Comparison of ENCODE assay signal across 7 cellular contexts in the genomic region with DNA sequence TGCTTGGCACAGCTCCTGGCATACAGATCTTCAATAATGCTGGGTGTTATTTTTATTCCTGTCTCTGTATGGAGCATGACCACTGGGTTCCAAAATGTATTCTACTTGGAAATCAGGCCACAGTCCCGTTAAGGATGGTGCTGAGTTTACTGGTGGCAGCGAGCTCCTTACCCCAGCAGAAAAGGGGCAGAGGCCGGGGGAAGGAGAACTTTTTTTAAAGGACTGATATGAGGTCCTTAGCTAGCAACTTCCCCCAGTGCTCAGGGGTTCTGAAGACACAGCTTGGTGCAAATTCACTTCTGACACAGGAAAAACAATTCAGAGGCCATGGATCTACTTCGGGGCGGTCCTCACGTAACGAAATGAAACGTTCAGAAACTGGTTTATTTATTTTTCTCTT. TPM values are rescaled to one million over a fixed set of nuclear protein-coding genes. Genes with fewer than 3 reads are reported as not detected.
DNase-seq lines count a peak whose midpoint lies in the region; ATAC-seq and TF ChIP-seq lines count a peak whose summit lies in the region.

No MANE protein-coding gene starts in this region.

- peak overlapping the region; percentile 97 for H3K4me2 ChIP-seq in OCI-LY1 (ENCODE audit: low read length)

- H3K4me3 Mint-ChIP-seq in effector memory CD8-positive, alpha-beta T cell: peak overlapping the region; percentile 88
- peak overlapping the region; percentile 95 for H3K4me3 Mint-ChIP-seq in neural crest cell

- no peaks in the 10 kb centered on the region for H3F3A ChIP-seq in OCI-LY1 (ENCODE audit: insufficient read depth, low read length)

- no peaks in the 10 kb centered on the region for H3K27me3 ChIP-seq in OCI-LY1 (ENCODE audit: insufficient read depth, low read length)

- H3K9me2 ChIP-seq in OCI-LY1 (ENCODE audit: low read depth, low read length): no peaks in the 10 kb centered on the region

- peak overlapping the region; percentile 90 for H3K9ac ChIP-seq in OCI-LY1 (ENCODE audit: low read length)

- H3K4me1 ChIP-seq in OCI-LY1 (ENCODE audit: insufficient read depth, low read length, severe bottlenecking): peaks cover 20% of the 10 kb centered on the region

- peak overlapping the region; percentile 96 to 97 for H3K27ac Mint-ChIP-seq in effector memory CD8-positive, alpha-beta T cell
- peak overlapping the region; percentile 92 for H3K27ac Mint-ChIP-seq in neural crest cell (ENCODE audit: unreplicated experiment)

- no peaks in the 10 kb centered on the region for H4K20me1 ChIP-seq in OCI-LY1 (ENCODE audit: insufficient read depth, low read length)

- ATAC-seq in GM18873 (IDR thresholded peaks at IDR 0.05; ENCODE audit: low FRiP score, unreplicated experiment) (peak; percentile 2), HG03039 (IDR thresholded peaks at IDR 0.05; ENCODE audit: unreplicated experiment) (no peak)
- no peak for ATAC-seq in effector memory CD8-positive, alpha-beta T cell (replicated peaks)

- no peaks in the 10 kb centered on the region for H3K27me3 Mint-ChIP-seq in effector memory CD8-positive, alpha-beta T cell
- no peaks in the 10 kb centered on the region for H3K27me3 Mint-ChIP-seq in neural crest cell (ENCODE audit: low read depth)

- peaks cover 5% of the 10 kb centered on the region; the same call in 1 of the 2 replicates for H3K79me2 ChIP-seq in OCI-LY1 (ENCODE audit: insufficient read depth, low read length)

- H3K27ac ChIP-seq in OCI-LY1 (ENCODE audit: low read depth, low read length, poor library complexity, severe bottlenecking): no peak overlapping the region

- TF ChIP-seq CTCF in OCI-LY1 (IDR thresholded peaks at IDR 0.05; ENCODE audit: low read length): no peak
- TF ChIP-seq CTCF in neural crest cell (conservative IDR thresholded peaks at IDR 0.05): no peak

- peak in 1 of 3 experiments; percentile 2 for DNase-seq in effector memory CD8-positive, alpha-beta T cell
- DNase-seq in neural crest cell (ENCODE audit: low read depth, low spot score) (no peak), superior temporal gyrus (ENCODE audit: extremely low spot score) (no peak), AG20443 (ENCODE audit: low spot score) (no peak)

- H3K36me3 Mint-ChIP-seq in effector memory CD8-positive, alpha-beta T cell (ENCODE audit: insufficient read depth): peaks cover 12% of the 10 kb centered on the region
- peaks cover 15% of the 10 kb centered on the region for H3K36me3 Mint-ChIP-seq in neural crest cell (ENCODE audit: low read depth)

- peaks cover 21 to 31% of the 10 kb centered on the region in 2 donors for H3K4me1 Mint-ChIP-seq in effector memory CD8-positive, alpha-beta T cell (ENCODE audit: low read depth in 2 of 2)
- H3K4me1 Mint-ChIP-seq in neural crest cell: peaks cover 37% of the 10 kb centered on the region

- peaks cover 10% of the 10 kb centered on the region for H3K36me3 ChIP-seq in OCI-LY1 (ENCODE audit: insufficient read depth, low read length)

- H2AFZ ChIP-seq in OCI-LY1 (ENCODE audit: low read length): no peak overlapping the region

- peak overlapping the region; percentile 91 for H3K4me3 ChIP-seq in OCI-LY1 (ENCODE audit: low read depth, low read length, poor library complexity, severe bottlenecking)

- no peaks in the 10 kb centered on the region for H3K9me3 ChIP-seq in OCI-LY1 (ENCODE audit: low read length)

- no peaks in the 10 kb centered on the region for H3K9me3 Mint-ChIP-seq in effector memory CD8-positive, alpha-beta T cell
- H3K9me3 Mint-ChIP-seq in neural crest cell: peaks cover 5% of the 10 kb centered on the region

RNA-seq across cellular contexts. Expression of a gene that starts 0.9 kb away (rescaled TPM):
- total RNA-seq in neural crest cell: 18.7 and 19.4 TPM in 2 replicates

RNA-seq across cellular contexts. Expression of a gene that starts 29.8 kb away (rescaled TPM):
- total RNA-seq in neural crest cell: not detected in 2 replicates
